ENCODE assay signal across 2 cellular contexts in genomic region chr1:21931171-21932093, GRCh38.
TF ChIP-seq lines count a peak whose summit lies in the region.

No MANE protein-coding gene starts in this region.

TF ChIP-seq in HCT116, 20 proteins besides CTCF, POLR2A, EP300 and RAD21:
- TF ChIP-seq ZFX (IDR thresholded peaks at IDR 0.05) (peak; percentile 32; the same call in 1 of the 2 replicates), POLR2AphosphoS5 (IDR thresholded peaks at IDR 0.05; ENCODE audit: low read depth, low read length) (peak; percentile 59; the same call in 1 of the 2 replicates), TCF7L2 (IDR thresholded peaks at IDR 0.05; ENCODE audit: borderline replicate concordance, extremely low read depth, insufficient read depth, insufficient read length) (no peak), YY1 (IDR thresholded peaks at IDR 0.05; ENCODE audit: extremely low read depth, insufficient replicate concordance, low read depth, low read length) (no peak), SRF (IDR thresholded peaks at IDR 0.05; ENCODE audit: low read depth) (no peak)

TF ChIP-seq in K562, 482 proteins besides CTCF, POLR2A, EP300 and RAD21:
- no peak for TF ChIP-seq XRCC5 (IDR thresholded peaks at IDR 0.05; ENCODE audit: low read depth, low read length)
- no peak for TF ChIP-seq FOXO4 (CRISPR knock-in tag; IDR thresholded peaks at IDR 0.05)
- TF ChIP-seq ZNF212 (CRISPR knock-in tag; IDR thresholded peaks at IDR 0.05), result no peak
- TF ChIP-seq NRF1 (conservative IDR thresholded peaks at IDR 0.05 in 1 of 2, IDR thresholded peaks at IDR 0.05 in 1 of 2), result no peak
- TF ChIP-seq SETDB1 (IDR thresholded peaks at IDR 0.05; ENCODE audit: low read length), result no peak
- no peak for TF ChIP-seq ZFP1 (CRISPR knock-in tag; IDR thresholded peaks at IDR 0.05)
- TF ChIP-seq, protein P1, sequence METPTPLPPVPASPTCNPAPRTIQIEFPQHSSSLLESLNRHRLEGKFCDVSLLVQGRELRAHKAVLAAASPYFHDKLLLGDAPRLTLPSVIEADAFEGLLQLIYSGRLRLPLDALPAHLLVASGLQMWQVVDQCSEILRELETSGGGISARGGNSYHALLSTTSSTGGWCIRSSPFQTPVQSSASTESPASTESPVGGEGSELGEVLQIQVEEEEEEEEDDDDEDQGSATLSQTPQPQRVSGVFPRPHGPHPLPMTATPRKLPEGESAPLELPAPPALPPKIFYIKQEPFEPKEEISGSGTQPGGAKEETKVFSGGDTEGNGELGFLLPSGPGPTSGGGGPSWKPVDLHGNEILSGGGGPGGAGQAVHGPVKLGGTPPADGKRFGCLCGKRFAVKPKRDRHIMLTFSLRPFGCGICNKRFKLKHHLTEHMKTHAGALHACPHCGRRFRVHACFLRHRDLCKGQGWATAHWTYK (CRISPR knock-in tag; IDR thresholded peaks at IDR 0.05), result 0 out of 2 replicates have a peak, but pooled peaks have one; percentile 26
- peak; percentile 56 for TF ChIP-seq POLR2G (IDR thresholded peaks at IDR 0.05; ENCODE audit: low read depth, low read length)
- 0 out of 2 replicates have a peak, but pooled peaks have one; percentile 57 for TF ChIP-seq KAT7 (CRISPR knock-in tag; IDR thresholded peaks at IDR 0.05; ENCODE audit: borderline replicate concordance)
- no peak for TF ChIP-seq ZNF41 (CRISPR knock-in tag; conservative IDR thresholded peaks at IDR 0.05)
- TF ChIP-seq ZNF197 (CRISPR knock-in tag; IDR thresholded peaks at IDR 0.05; ENCODE audit: low read depth), result no peak
- TF ChIP-seq RBFOX2 (IDR thresholded peaks at IDR 0.05; ENCODE audit: low read depth, low read length), result peak; percentile 44
- no peak for TF ChIP-seq E4F1 (CRISPR knock-in tag; IDR thresholded peaks at IDR 0.05; ENCODE audit: borderline replicate concordance)
- no peak for TF ChIP-seq ZNF140 (CRISPR knock-in tag; IDR thresholded peaks at IDR 0.05)
- TF ChIP-seq FOXA3 (CRISPR knock-in tag; conservative IDR thresholded peaks at IDR 0.05 in 1 of 2, IDR thresholded peaks at IDR 0.05 in 1 of 2), result peak in 1 of 2 experiments; percentile 83; a peak in 1 of 4 replicates
- TF ChIP-seq PBX2 (CRISPR knock-in tag; IDR thresholded peaks at IDR 0.05; ENCODE audit: low read depth), result no peak
- no peak for TF ChIP-seq PBX2 (tag; conservative IDR thresholded peaks at IDR 0.05; ENCODE audit: low read depth)
- TF ChIP-seq, protein P2, sequence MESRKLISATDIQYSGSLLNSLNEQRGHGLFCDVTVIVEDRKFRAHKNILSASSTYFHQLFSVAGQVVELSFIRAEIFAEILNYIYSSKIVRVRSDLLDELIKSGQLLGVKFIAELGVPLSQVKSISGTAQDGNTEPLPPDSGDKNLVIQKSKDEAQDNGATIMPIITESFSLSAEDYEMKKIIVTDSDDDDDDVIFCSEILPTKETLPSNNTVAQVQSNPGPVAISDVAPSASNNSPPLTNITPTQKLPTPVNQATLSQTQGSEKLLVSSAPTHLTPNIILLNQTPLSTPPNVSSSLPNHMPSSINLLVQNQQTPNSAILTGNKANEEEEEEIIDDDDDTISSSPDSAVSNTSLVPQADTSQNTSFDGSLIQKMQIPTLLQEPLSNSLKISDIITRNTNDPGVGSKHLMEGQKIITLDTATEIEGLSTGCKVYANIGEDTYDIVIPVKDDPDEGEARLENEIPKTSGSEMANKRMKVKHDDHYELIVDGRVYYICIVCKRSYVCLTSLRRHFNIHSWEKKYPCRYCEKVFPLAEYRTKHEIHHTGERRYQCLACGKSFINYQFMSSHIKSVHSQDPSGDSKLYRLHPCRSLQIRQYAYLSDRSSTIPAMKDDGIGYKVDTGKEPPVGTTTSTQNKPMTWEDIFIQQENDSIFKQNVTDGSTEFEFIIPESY (CRISPR knock-in tag; IDR thresholded peaks at IDR 0.05), result peak; percentile 95
